In the genomic region with DNA sequence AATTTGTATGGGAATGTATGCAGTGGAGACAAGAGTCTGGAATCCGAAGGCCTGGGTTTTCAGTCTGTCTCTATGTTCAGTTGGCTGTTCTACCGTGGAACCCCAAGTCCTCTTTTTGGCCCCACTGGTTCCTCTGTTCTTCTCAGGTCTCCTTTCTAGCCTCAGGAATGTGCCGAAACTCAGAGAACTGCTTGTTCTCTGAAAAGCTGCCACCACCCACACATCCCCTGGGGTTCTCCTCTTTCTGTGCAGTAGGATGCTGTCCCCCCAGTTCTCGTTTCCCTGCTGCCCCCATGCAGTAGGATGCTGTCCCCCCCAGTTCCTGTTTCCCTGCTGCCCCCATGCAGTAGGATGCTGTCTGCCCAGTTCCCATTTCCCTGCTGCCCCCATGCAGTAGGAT, we compare ENCODE assay signal across 29 cellular contexts. TPM values are rescaled to one million over a fixed set of nuclear protein-coding genes. Genes with fewer than 3 reads are reported as not detected.
"Had no signal": no experiment of that assay in that cellular context is flagged by ENCODE, and none has a peak within 500 bp of the region (broad histone marks: within the 10 kb centered on the region; RNA-seq: fewer than 3 reads in every experiment).

No MANE protein-coding gene starts in this region.

- H3K27ac ChIP-seq: body of pancreas, gastrocnemius medialis, spleen, thyroid gland, WERI-Rb-1 had no signal

- H3K27me3 ChIP-seq: body of pancreas, gastrocnemius medialis, thyroid gland had no signal

- H3K4me1 ChIP-seq: body of pancreas had no signal

- H3K4me1 Mint-ChIP-seq: activated naive CD4-positive, alpha-beta T cell treated with anti-CD3 and anti-CD28 coated beads, Interleukin-2, amount 10 ng/mL, durations not matched to agents 7 days and 5 days had no signal

- H3K36me3 ChIP-seq: gastrocnemius medialis, spleen, thyroid gland, WERI-Rb-1 had no signal

- FAIRE-seq: endothelial cell of umbilical vein had no signal

- H3K27me3 Mint-ChIP-seq: activated naive CD4-positive, alpha-beta T cell treated with anti-CD3 and anti-CD28 coated beads, Interleukin-2, amount 10 ng/mL, durations not matched to agents 7 days and 5 days; activated naive CD8-positive, alpha-beta T cell treated with anti-CD3 and anti-CD28 coated beads, Interleukin-2, amount 50 U/mL, for 24 hours; T-cell had no signal

- H3K9me3 Mint-ChIP-seq: activated naive CD4-positive, alpha-beta T cell treated with anti-CD3 and anti-CD28 coated beads, Interleukin-2, amount 10 ng/mL, durations not matched to agents 7 days and 5 days; activated naive CD8-positive, alpha-beta T cell treated with anti-CD3 and anti-CD28 coated beads, Interleukin-2, amount 50 U/mL, for 24 hours; natural killer cell treated with Interleukin-12 subunit alpha and Interleukin-12 subunit beta and Interleukin-15 and Interleukin-18, amount 100 ng/mL, for 72 hours; T-cell; T-helper 2 cell treated with Interferon-gamma antibody and Interleukin-4, amounts not matched to agents 5 μg/mL and 100 μg/mL, for 36 hours had no signal

- H3K4me3 Mint-ChIP-seq: activated CD8-positive, alpha-beta T cell treated with anti-CD3 and anti-CD28 coated beads, Interleukin-2, amount 10 ng/mL, durations not matched to agents 7 days and 5 days; activated naive CD4-positive, alpha-beta T cell treated with anti-CD3 and anti-CD28 coated beads, Interleukin-2, amount 10 ng/mL, durations not matched to agents 7 days and 5 days; activated naive CD8-positive, alpha-beta T cell treated with anti-CD3 and anti-CD28 coated beads, Interleukin-2, amount 50 U/mL, for 24 hours; natural killer cell treated with Interleukin-12 subunit alpha and Interleukin-12 subunit beta and Interleukin-15 and Interleukin-18, amount 100 ng/mL, for 72 hours; T-cell; T-helper 2 cell treated with Interferon-gamma antibody and Interleukin-4, amounts not matched to agents 5 μg/mL and 100 μg/mL, for 36 hours had no signal

- H3K36me3 Mint-ChIP-seq: activated naive CD4-positive, alpha-beta T cell treated with anti-CD3 and anti-CD28 coated beads, Interleukin-2, amount 10 ng/mL, durations not matched to agents 7 days and 5 days; natural killer cell treated with Interleukin-12 subunit alpha and Interleukin-12 subunit beta and Interleukin-15 and Interleukin-18, amount 100 ng/mL, for 72 hours; T-cell had no signal

- H3K4me3 ChIP-seq: body of pancreas, gastrocnemius medialis, spleen, thyroid gland had no signal

- DNase-seq: activated CD4-positive, alpha-beta T cell treated with anti-CD3 and anti-CD28 coated beads for 1 hour; activated CD4-positive, alpha-beta T cell treated with anti-CD3 and anti-CD28 coated beads, Interleukin-2, amount 50 U/mL, for 1 hour; activated CD8-positive, alpha-beta T cell treated with anti-CD3 and anti-CD28 coated beads, Interleukin-2, amount 10 ng/mL, durations not matched to agents 7 days and 5 days; activated effector memory CD4-positive, alpha-beta T cell treated with Interleukin-2 at 50 U/mL for 16 hours; activated naive CD4-positive, alpha-beta T cell treated with anti-CD3 and anti-CD28 coated beads, Interleukin-2, amount 10 ng/mL, durations not matched to agents 7 days and 5 days; activated naive CD8-positive, alpha-beta T cell treated with anti-CD3 and anti-CD28 coated beads, Interleukin-2, amount 50 U/mL, for 24 hours; activated T-cell treated with anti-CD3 and anti-CD28 coated beads, Interleukin-2, amount 50 U/mL, for 1 hour; anterior cingulate cortex; body of pancreas; central memory CD4-positive, alpha-beta T cell; dermis blood vessel endothelial cell; effector CD8-positive, alpha-beta T cell; gastrocnemius medialis; hippocampal formation; left ventricle myocardium superior; nucleus accumbens; spleen; stimulated activated CD4-positive, alpha-beta T cell treated with anti-CD3 and anti-CD28 coated beads, Interleukin-4, amount 100 ng/mL, for 1 hour; stimulated activated naive CD4-positive, alpha-beta T cell treated with Interleukin-2 at 50 U/mL for 16 hours; substantia nigra; T-cell; thyroid gland; WERI-Rb-1 had no signal

- H3K27ac Mint-ChIP-seq: activated CD8-positive, alpha-beta T cell treated with anti-CD3 and anti-CD28 coated beads, Interleukin-2, amount 10 ng/mL, durations not matched to agents 7 days and 5 days; activated naive CD4-positive, alpha-beta T cell treated with anti-CD3 and anti-CD28 coated beads, Interleukin-2, amount 10 ng/mL, durations not matched to agents 7 days and 5 days; activated naive CD8-positive, alpha-beta T cell treated with anti-CD3 and anti-CD28 coated beads, Interleukin-2, amount 50 U/mL, for 24 hours; natural killer cell treated with Interleukin-12 subunit alpha and Interleukin-12 subunit beta and Interleukin-15 and Interleukin-18, amount 100 ng/mL, for 72 hours; T-cell; T-helper 2 cell treated with Interferon-gamma antibody and Interleukin-4, amounts not matched to agents 5 μg/mL and 100 μg/mL, for 36 hours had no signal

- H3K9me3 ChIP-seq: body of pancreas, gastrocnemius medialis, spleen, thyroid gland had no signal

- ATAC-seq: activated CD8-positive, alpha-beta T cell treated with anti-CD3 and anti-CD28 coated beads, Interleukin-2, amount 10 ng/mL, durations not matched to agents 7 days and 5 days; activated naive CD8-positive, alpha-beta T cell treated with anti-CD3 and anti-CD28 coated beads, Interleukin-2, amount 50 U/mL, for 24 hours; body of pancreas; esophagus mucosa; gastrocnemius medialis; left ventricle myocardium superior; natural killer cell treated with Interleukin-12 subunit alpha and Interleukin-12 subunit beta and Interleukin-15 and Interleukin-18, amount 100 ng/mL, for 72 hours; sciatic nerve; T-cell had no signal

RNA-seq across cellular contexts. Expression of a gene that starts 35.0 kb away (rescaled TPM):
- total RNA-seq: activated CD8-positive, alpha-beta T cell treated with anti-CD3 and anti-CD28 coated beads, Interleukin-2, amount 10 ng/mL, durations not matched to agents 7 days and 5 days; body of pancreas; dermis blood vessel endothelial cell; endothelial cell of umbilical vein; esophagus mucosa; gastrocnemius medialis; left ventricle myocardium superior; natural killer cell treated with Interleukin-12 subunit alpha and Interleukin-12 subunit beta and Interleukin-15 and Interleukin-18, amount 100 ng/mL, for 72 hours; sciatic nerve; spleen; T-cell; thyroid gland; urinary bladder had no signal

RNA-seq across cellular contexts. Expression of a gene that starts 53.4 kb away (rescaled TPM):
- total RNA-seq: activated CD8-positive, alpha-beta T cell treated with anti-CD3 and anti-CD28 coated beads, Interleukin-2, amount 10 ng/mL, durations not matched to agents 7 days and 5 days; dermis blood vessel endothelial cell; endothelial cell of umbilical vein; natural killer cell treated with Interleukin-12 subunit alpha and Interleukin-12 subunit beta and Interleukin-15 and Interleukin-18, amount 100 ng/mL, for 72 hours had no signal
